8 cellular contexts compared by ENCODE assay signal in genomic region chr11:2533642-2534115, GRCh38.
DNase-seq lines count a peak whose midpoint lies in the region; ATAC-seq and TF ChIP-seq lines count a peak whose summit lies in the region.

No MANE protein-coding gene starts in this region.

- TF ChIP-seq POLR2A in esophagus muscularis mucosa (IDR thresholded peaks at IDR 0.05; ENCODE audit: low read depth) = no peak

- DNase-seq in ELF-1 (ENCODE audit: low read depth, low spot score) (peak; percentile 96), MG63 (peak; percentile 71), right cardiac atrium (peak; percentile 72 to 88 (median 81)), retinal pigment epithelial cell (ENCODE audit: low read depth) (peak; percentile 84), esophagus muscularis mucosa (ENCODE audit: extremely low spot score) (no peak), GM19240 (ENCODE audit: insufficient read length, low spot score) (no peak)
- DNase-seq in activated CD4-positive, CD25-positive, alpha-beta regulatory T cell (lab: John Stamatoyannopoulos, UW) = no peak

- no peak for TF ChIP-seq CTCF in retinal pigment epithelial cell (conservative IDR thresholded peaks at IDR 0.05; ENCODE audit: low read depth, low read length)
- TF ChIP-seq CTCF in esophagus muscularis mucosa (IDR thresholded peaks at IDR 0.05) = no peak

- H3K27ac Mint-ChIP-seq in activated naive CD4-positive, alpha-beta T cell treated with anti-CD3 and anti-CD28 coated beads, Interleukin-2, amount 50 U/mL, for 24 hours = no peak overlapping the region

- 28% methylated on average over 18 of the region's 18 CpGs for WGBS in right cardiac atrium
- 68% methylated on average over 4 of the region's 18 CpGs for WGBS in esophagus muscularis mucosa

- H3K36me3 ChIP-seq in MG63 (no peaks in the 10 kb centered on the region), esophagus muscularis mucosa (peaks cover 0 to 6% (median 0%) of the 10 kb centered on the region in 4 donors)

- peak overlapping the region; percentile 19 for H3K4me3 Mint-ChIP-seq in activated naive CD4-positive, alpha-beta T cell treated with anti-CD3 and anti-CD28 coated beads, Interleukin-2, amount 50 U/mL, for 24 hours

- no peaks in the 10 kb centered on the region for H3K9me3 ChIP-seq in MG63
- no peaks in the 10 kb centered on the region for H3K9me3 ChIP-seq in right cardiac atrium (ENCODE audit: control insufficient read depth, low read length)
- no peaks in the 10 kb centered on the region for H3K9me3 ChIP-seq in esophagus muscularis mucosa

- TF ChIP-seq EP300 in esophagus muscularis mucosa (IDR thresholded peaks at IDR 0.05) = no peak

- intact Hi-C loops in right cardiac atrium (cut with DNase I) = loop anchor here (1.0 to 10.0 kb wide), 5 partner anchors 105 to 355 kb away; partner anchors contain the start of genes C11orf21 (in 1 of the 4) and TSPAN32 (in 1 of the 4)
- intact Hi-C loops in esophagus muscularis mucosa (cut with DNase I) = loop anchor here (5.0 to 10.0 kb wide), 4 partner anchors 164 to 339 kb away; partner anchors contain the start of genes C11orf21, KCNQ1OT1 and TSPAN32

- H3K4me3 ChIP-seq in MG63 = no peak overlapping the region
- H3K4me3 ChIP-seq in right cardiac atrium (ENCODE audit: low read length) = no peak overlapping the region
- H3K4me3 ChIP-seq in retinal pigment epithelial cell (ENCODE audit: low read length) = peak overlapping the region; percentile 3
- H3K4me3 ChIP-seq in esophagus muscularis mucosa = no peak overlapping the region

- no peaks in the 10 kb centered on the region for H3K27me3 Mint-ChIP-seq in activated naive CD4-positive, alpha-beta T cell treated with anti-CD3 and anti-CD28 coated beads, Interleukin-2, amount 50 U/mL, for 24 hours

- H3K27ac ChIP-seq in right cardiac atrium (ENCODE audit: low read length) (peak overlapping the region; percentile 24), esophagus muscularis mucosa (replicated peaks in 1 of 4) (no peak overlapping the region)

- no peaks in the 10 kb centered on the region for H3K9me3 Mint-ChIP-seq in activated naive CD4-positive, alpha-beta T cell treated with anti-CD3 and anti-CD28 coated beads, Interleukin-2, amount 50 U/mL, for 24 hours

- H3K36me3 Mint-ChIP-seq in activated naive CD4-positive, alpha-beta T cell treated with anti-CD3 and anti-CD28 coated beads, Interleukin-2, amount 50 U/mL, for 24 hours = no peaks in the 10 kb centered on the region

- peaks cover 3% of the 10 kb centered on the region for H3K4me1 ChIP-seq in right cardiac atrium (ENCODE audit: control insufficient read depth, insufficient read depth, low read length)
- H3K4me1 ChIP-seq in esophagus muscularis mucosa = peaks cover 12 to 31% (median 18%) of the 10 kb centered on the region in 4 donors

- peak; percentile 32 to 58 for ATAC-seq in right cardiac atrium

- H3K27me3 ChIP-seq in MG63 (no peaks in the 10 kb centered on the region), right cardiac atrium (ENCODE audit: control insufficient read depth, insufficient read depth) (no peaks in the 10 kb centered on the region), esophagus muscularis mucosa (peaks cover 0 to 3% (median 0%) of the 10 kb centered on the region in 4 donors)

- peaks cover 17% of the 10 kb centered on the region for H3K4me1 Mint-ChIP-seq in activated naive CD4-positive, alpha-beta T cell treated with anti-CD3 and anti-CD28 coated beads, Interleukin-2, amount 50 U/mL, for 24 hours

Comparison
In these comparisons a context has a peak if more than half of its experiments do, and no peak if none do; other contexts are left out.
1. DNase-seq: peak in ELF-1 (single experiment), MG63 (single experiment), right cardiac atrium (3 of 3) and retinal pigment epithelial cell (single experiment); none in esophagus muscularis mucosa (single experiment), GM19240 (single experiment) and activated CD4-positive, CD25-positive, alpha-beta regulatory T cell (0 of 4).